Comparison of ENCODE assay signal across 20 cellular contexts in the genomic region with DNA sequence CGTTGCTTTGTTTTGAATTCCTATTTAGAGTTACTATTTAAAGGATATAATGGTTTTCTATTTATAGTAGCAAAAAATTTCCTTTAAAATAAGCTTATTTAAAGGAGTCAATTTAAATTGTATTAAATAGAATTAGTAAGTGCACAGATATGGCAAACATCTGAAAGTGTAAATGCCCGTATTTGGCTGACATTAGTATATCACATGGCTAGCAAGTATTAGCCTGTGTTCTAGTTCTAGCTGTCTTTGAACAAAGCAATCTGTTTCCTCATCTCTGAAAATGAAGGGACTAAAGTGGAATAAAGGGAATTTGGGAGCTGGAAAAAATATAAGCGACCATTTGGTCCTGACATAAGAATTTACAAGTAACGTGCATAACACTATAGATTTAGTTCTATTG.
"Had no signal": no experiment of that assay in that cellular context is flagged by ENCODE, and none has a peak within 500 bp of the region (broad histone marks: within the 10 kb centered on the region; RNA-seq: fewer than 3 reads in every experiment).

No MANE protein-coding gene starts in this region.

- H3K36me3 ChIP-seq: cardiac muscle cell, neural progenitor cell, thoracic aorta had no signal

- H3K9ac ChIP-seq: neural progenitor cell had no signal

- H3K9me3 ChIP-seq: ascending aorta, thoracic aorta, vagina had no signal

- H3K4me3 ChIP-seq: ascending aorta, cardiac muscle cell, coronary artery, neural progenitor cell, skin epidermis, thoracic aorta, vagina had no signal

- H3K27ac ChIP-seq: ascending aorta, cardiac muscle cell, coronary artery, neural progenitor cell, thoracic aorta, vagina had no signal

- H3K27me3 ChIP-seq: ascending aorta, cardiac muscle cell, neural progenitor cell, vagina had no signal

- H2AFZ ChIP-seq: neural progenitor cell had no signal

- H3K4me2 ChIP-seq: neural progenitor cell had no signal

- DNase-seq: activated CD4-positive, alpha-beta T cell treated with anti-CD3 and anti-CD28 coated beads for 36 hours; activated CD4-positive, CD25-positive, alpha-beta regulatory T cell; activated naive CD4-positive, alpha-beta T cell; activated naive CD8-positive, alpha-beta T cell treated with anti-CD3 and anti-CD28 coated beads, Interleukin-2, amount 10 ng/mL, durations not matched to agents 7 days and 5 days; activated T-cell treated with anti-CD3 and anti-CD28 coated beads for 4 hours; activated T-cell treated with anti-CD3 and anti-CD28 coated beads, Interleukin-2, amount 50 U/mL, for 72 hours; cerebellar nuclear complex; effector memory CD8-positive, alpha-beta T cell; head of caudate nucleus; hippocampal formation; natural killer cell; stimulated activated CD4-positive, alpha-beta T cell treated with anti-CD3 and anti-CD28 coated beads, Interleukin-4, amount 100 ng/mL, for 24 hours; T-helper 1 cell had no signal

- H3K4me1 ChIP-seq: neural progenitor cell had no signal
